13 cellular contexts compared by ENCODE assay signal in the genomic region with DNA sequence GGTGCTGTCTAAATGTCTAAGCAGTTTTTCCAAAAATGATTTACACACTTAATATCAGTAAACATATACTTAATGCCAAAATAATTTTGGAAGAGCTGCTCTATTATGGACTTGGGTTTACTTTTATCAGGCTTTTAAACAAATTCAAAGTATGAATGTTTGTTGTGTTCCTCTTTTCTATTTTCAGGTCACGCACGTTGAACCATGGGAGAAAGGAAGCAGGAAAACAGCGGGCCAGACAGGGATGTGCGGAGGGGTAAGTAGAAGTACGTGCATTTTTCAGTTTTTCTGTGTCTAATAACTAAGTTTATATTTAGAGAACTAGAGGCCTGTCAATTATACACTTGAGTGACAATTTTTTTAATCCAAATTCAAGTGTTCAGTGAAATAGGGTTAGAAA. TPM values are rescaled to one million over a fixed set of nuclear protein-coding genes. Genes with fewer than 3 reads are reported as not detected.
DNase-seq lines count a peak whose midpoint lies in the region; ATAC-seq lines count a peak whose summit lies in the region.
"Had no signal": no experiment of that assay in that cellular context is flagged by ENCODE, and none has a peak within 500 bp of the region (broad histone marks: within the 10 kb centered on the region; RNA-seq: fewer than 3 reads in every experiment).

No MANE protein-coding gene starts in this region.

- in situ Hi-C loops in HAP-1 (cut with MboI; ENCODE audit: low sequenced_read_pairs), result no loop called here

- H3K9me3 ChIP-seq in BLaER1 (no peaks in the 10 kb centered on the region), HAP-1 (no peaks in the 10 kb centered on the region)
- H3K9me3 ChIP-seq: right atrium auricular region, SJCRH30 had no signal

- peak overlapping the region; percentile 94 for H3K4me3 Mint-ChIP-seq in activated T-helper 17 cell treated with anti-CD3 and anti-CD28 coated beads, Interleukin-2, amount 50 U/mL, for 72 hours
- H3K4me3 Mint-ChIP-seq in naive B cell, result peak overlapping the region in 2 of 8 donors; percentile 1 to 60

- no peak for ATAC-seq in activated T-helper 17 cell treated with anti-CD3 and anti-CD28 coated beads, Interleukin-2, amount 50 U/mL, for 72 hours (replicated peaks)
- ATAC-seq in naive B cell (ENCODE audit: low read depth in 2 of 2) (no peak), left ventricle myocardium superior (no peak)

- H3K36me3 ChIP-seq in BLaER1 (peaks cover 50% of the 10 kb centered on the region), HAP-1 (replicated peaks) (peaks cover 56% of the 10 kb centered on the region)

- H3K4me1 Mint-ChIP-seq in activated T-helper 17 cell treated with anti-CD3 and anti-CD28 coated beads, Interleukin-2, amount 50 U/mL, for 72 hours, result peaks cover 36% of the 10 kb centered on the region
- H3K4me1 Mint-ChIP-seq in naive B cell, result peaks cover 41 to 56% (median 54%) of the 10 kb centered on the region in 3 donors

- peaks cover 82% of the 10 kb centered on the region for H3K36me3 Mint-ChIP-seq in activated T-helper 17 cell treated with anti-CD3 and anti-CD28 coated beads, Interleukin-2, amount 50 U/mL, for 72 hours (ENCODE audit: low read depth)
- peaks cover 17 to 38% of the 10 kb centered on the region in 2 donors for H3K36me3 Mint-ChIP-seq in naive B cell

- no peaks in the 10 kb centered on the region for H3K9me3 Mint-ChIP-seq in activated T-helper 17 cell treated with anti-CD3 and anti-CD28 coated beads, Interleukin-2, amount 50 U/mL, for 72 hours
- H3K9me3 Mint-ChIP-seq in naive B cell, result no peaks in the 10 kb centered on the region

- H3K4me3 ChIP-seq in BLaER1 (peak overlapping the region; percentile 89), HAP-1 (peak overlapping the region; percentile 92; the same call in 1 of the 2 replicates)
- H3K4me3 ChIP-seq: right atrium auricular region had no signal

- H3K27ac ChIP-seq in BLaER1, result peak overlapping the region; percentile 95
- H3K27ac ChIP-seq: right atrium auricular region, SJCRH30 had no signal

- intact Hi-C loops in left ventricle myocardium superior (cut with micrococcal nuclease) (no loop called here), cardiac septum (cut with DNase I) (no loop called here)

- H4K20me1 ChIP-seq in BLaER1, result peaks cover 66% of the 10 kb centered on the region

- H3K4me2 ChIP-seq in BLaER1, result peak overlapping the region; percentile 75

- H3K27me3 ChIP-seq in BLaER1 (no peaks in the 10 kb centered on the region), HAP-1 (ENCODE audit: low read depth) (no peaks in the 10 kb centered on the region)
- H3K27me3 ChIP-seq: right atrium auricular region, SJCRH30 had no signal

- peak overlapping the region; percentile 86 for H3K27ac Mint-ChIP-seq in activated T-helper 17 cell treated with anti-CD3 and anti-CD28 coated beads, Interleukin-2, amount 50 U/mL, for 72 hours
- H3K27ac Mint-ChIP-seq in naive B cell, result peak overlapping the region; percentile 0 to 82 (median 51)

- DNase-seq in HAP-1 (ENCODE audit: low spot score in 2 of 2) (no peak), naive B cell (no peak), OCI-M1 (lab: John Stamatoyannopoulos, UW) (no peak), cerebellum (ENCODE audit: low spot score) (no peak), left ventricle myocardium superior (no peak), cardiac septum (ENCODE audit: low spot score) (no peak)
- DNase-seq: foreskin fibroblast, SJCRH30 had no signal

- peaks cover 21% of the 10 kb centered on the region for H3K4me1 ChIP-seq in BLaER1
- peaks cover 19% of the 10 kb centered on the region for H3K4me1 ChIP-seq in HAP-1

- no peaks in the 10 kb centered on the region for H3K27me3 Mint-ChIP-seq in activated T-helper 17 cell treated with anti-CD3 and anti-CD28 coated beads, Interleukin-2, amount 50 U/mL, for 72 hours
- no peaks in the 10 kb centered on the region for H3K27me3 Mint-ChIP-seq in naive B cell

- peak overlapping the region; percentile 57; the same call in 1 of the 2 replicates for H3K9ac ChIP-seq in BLaER1

RNA-seq across cellular contexts. Expression of gene PRPF38B, which starts 3.4 kb away (rescaled TPM):
- total RNA-seq in activated T-helper 17 cell treated with anti-CD3 and anti-CD28 coated beads, Interleukin-2, amount 50 U/mL, for 72 hours, result 10 to 100 TPM; 70.3 to 70.6 TPM
- polyA plus RNA-seq in naive B cell (ENCODE audit: low read depth in 6 of 6), result 10 to 100 TPM; 19.7 to 38.7 (median 21.1) TPM
- 25.0 TPM for total RNA-seq in cerebellum
- 20.8 TPM for total RNA-seq in left ventricle myocardium superior
- 16.4 TPM for total RNA-seq in cardiac septum

RNA-seq across cellular contexts. Expression of gene FNDC7, which starts 17.2 kb away (rescaled TPM):
- under 1 TPM in 1 of 2 donors, not detected in 1; 0.19 TPM for total RNA-seq in activated T-helper 17 cell treated with anti-CD3 and anti-CD28 coated beads, Interleukin-2, amount 50 U/mL, for 72 hours
- under 1 TPM in 1 of 6 donors, not detected in 5; 0.11 TPM for polyA plus RNA-seq in naive B cell (ENCODE audit: low read depth in 6 of 6)
- total RNA-seq in cerebellum, result 0.18 TPM
- not detected for total RNA-seq in left ventricle myocardium superior
- total RNA-seq in cardiac septum, result not detected
- total RNA-seq: HT1080, liver, right atrium auricular region had no signal
- polyA plus RNA-seq: liver had no signal

RNA-seq across cellular contexts. Expression of gene HENMT1, which starts 34.6 kb away (rescaled TPM):
- total RNA-seq in activated T-helper 17 cell treated with anti-CD3 and anti-CD28 coated beads, Interleukin-2, amount 50 U/mL, for 72 hours, result 10 to 100 TPM; 17.5 to 21.6 TPM
- 10 to 100 TPM in 3 of 6 donors, 1 to 10 TPM in 3; 3.2 to 14.6 (median 9.1) TPM for polyA plus RNA-seq in naive B cell (ENCODE audit: low read depth in 6 of 6)
- total RNA-seq in cerebellum (17.2 TPM), left ventricle myocardium superior (1.2 TPM), cardiac septum (1.1 TPM)
- total RNA-seq: HT1080, SJCRH30 had no signal

RNA-seq across cellular contexts. Expression of gene STXBP3, which starts 51.0 kb away (rescaled TPM):
- 10 to 100 TPM; 41.0 to 52.3 TPM for total RNA-seq in activated T-helper 17 cell treated with anti-CD3 and anti-CD28 coated beads, Interleukin-2, amount 50 U/mL, for 72 hours
- polyA plus RNA-seq in naive B cell (ENCODE audit: low read depth in 6 of 6), result 10 to 100 TPM; 40.5 to 52.0 (median 44.2) TPM
- total RNA-seq in cerebellum, result 45.5 TPM
- total RNA-seq in left ventricle myocardium superior, result 23.3 TPM
- 30.3 TPM for total RNA-seq in cardiac septum
